Comparison of ENCODE assay signal across 8 cellular contexts in the genomic region with DNA sequence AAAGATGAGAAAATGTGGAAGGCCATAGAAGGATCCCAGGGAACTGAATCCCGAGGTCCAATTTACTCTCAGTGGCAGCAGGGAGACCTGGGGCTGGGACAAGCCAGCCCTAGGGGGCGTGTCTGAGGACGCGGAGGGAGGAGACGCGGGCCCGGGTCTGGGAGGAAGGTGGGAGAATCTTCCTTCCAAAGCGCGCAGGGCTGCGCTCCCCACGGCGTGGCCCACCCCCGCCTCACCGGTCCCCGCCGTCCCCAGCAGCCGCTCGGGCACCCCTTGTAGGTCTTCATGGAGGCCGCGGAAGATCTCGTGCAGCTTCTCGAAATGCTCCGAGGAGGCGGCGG. TPM values are rescaled to one million over a fixed set of nuclear protein-coding genes. Genes with fewer than 3 reads are reported as not detected.
A peak's percentile ranks its signal among the peaks of the same experiment; 100 is the strongest.
DNase-seq lines count a peak whose midpoint lies in the region; ATAC-seq, FAIRE-seq and TF ChIP-seq lines count a peak whose summit lies in the region.

No MANE protein-coding gene starts in this region.

- no peaks in the 10 kb centered on the region for H3K27me3 Mint-ChIP-seq in astrocyte (ENCODE audit: low read depth, unreplicated experiment)

- H3K4me2 ChIP-seq in astrocyte (ENCODE audit: low read length), result peak overlapping the region; percentile 95

- H3K4me3 Mint-ChIP-seq in astrocyte (ENCODE audit: unreplicated experiment), result peak overlapping the region; percentile 91

- H3K4me1 Mint-ChIP-seq in astrocyte (ENCODE audit: low read depth, unreplicated experiment), result peaks cover 13% of the 10 kb centered on the region

- DNase-seq in GM12891 (ENCODE audit: insufficient read length, low spot score), result peak; percentile 43
- DNase-seq in NCI-H1048 (lab: John Stamatoyannopoulos, UW), result peak; percentile 25
- peak; percentile 35 to 60 (median 47) for DNase-seq in T-helper 1 cell
- DNase-seq in astrocyte (ENCODE audit: low read depth), result peak; percentile 32
- peak; percentile 71 for DNase-seq in hepatic stellate cell (ENCODE audit: low spot score)
- DNase-seq in psoas muscle, result peak; percentile 75 to 83
- no peak for DNase-seq in cerebellar nuclear complex (lab: John Stamatoyannopoulos, UW)

- peaks cover 12% of the 10 kb centered on the region for H3K36me3 ChIP-seq in astrocyte (ENCODE audit: insufficient read depth, low read length)
- peaks cover 0 to 10% of the 10 kb centered on the region in 2 donors for H3K36me3 ChIP-seq in psoas muscle (ENCODE audit: insufficient read depth in 1 of 2, low read depth in 1 of 2)

- no peaks in the 10 kb centered on the region for H3K9me3 Mint-ChIP-seq in astrocyte (ENCODE audit: unreplicated experiment)

- H4K20me1 ChIP-seq in astrocyte (ENCODE audit: insufficient read depth, low read length), result peaks cover 60% of the 10 kb centered on the region

- H3K27me3 ChIP-seq in astrocyte (ENCODE audit: insufficient read depth, low read length) (no peaks in the 10 kb centered on the region), psoas muscle (ENCODE audit: insufficient read depth in 3 of 3, low read length in 2 of 3) (no peaks in the 10 kb centered on the region)

- H3K4me1 ChIP-seq in astrocyte (ENCODE audit: insufficient read depth, low read length) (peaks cover 17% of the 10 kb centered on the region), psoas muscle (peaks cover 31% of the 10 kb centered on the region)

- peaks cover 70% of the 10 kb centered on the region for H3K79me2 ChIP-seq in astrocyte (ENCODE audit: insufficient read depth, low read length)

- FAIRE-seq in GM12891 (lab: Jason Lieb, UNC), result peak; percentile 70
- FAIRE-seq in astrocyte (lab: Jason Lieb, UNC), result no peak

- peak overlapping the region; percentile 97 for H3K9ac ChIP-seq in astrocyte (ENCODE audit: low read length)

- H3K27ac ChIP-seq in astrocyte (ENCODE audit: low read depth, low read length), result peak overlapping the region; percentile 99
- peak overlapping the region; percentile 99 for H3K27ac ChIP-seq in psoas muscle

- no peak for TF ChIP-seq POLR2A in GM12891 (IDR thresholded peaks at IDR 0.05; ENCODE audit: low read depth, low read length)

- H3K36me3 Mint-ChIP-seq in astrocyte (ENCODE audit: low read depth, unreplicated experiment), result peaks cover 1% of the 10 kb centered on the region

- WGBS in psoas muscle, 3 donors, result 0 to 2% (median 0%) methylated on average over 7 to 25 of the region's 25 CpGs

- peak overlapping the region; percentile 93 for H3K4me3 ChIP-seq in astrocyte (ENCODE audit: insufficient read depth, low read depth, low read length)
- H3K4me3 ChIP-seq in psoas muscle, result peak overlapping the region; percentile 97

- H3K9me3 ChIP-seq in astrocyte (ENCODE audit: insufficient read depth, low read depth, low read length) (no peaks in the 10 kb centered on the region), psoas muscle (no peaks in the 10 kb centered on the region)

- H2AFZ ChIP-seq in astrocyte (ENCODE audit: low read depth, low read length), result peak overlapping the region; percentile 94

- no peak for TF ChIP-seq CTCF in astrocyte (IDR thresholded peaks at IDR 0.05; ENCODE audit: insufficient read depth, low read depth, low read length)
- TF ChIP-seq CTCF in psoas muscle (IDR thresholded peaks at IDR 0.05), result peak; percentile 15

- peak overlapping the region; percentile 67 for H3K27ac Mint-ChIP-seq in astrocyte (ENCODE audit: unreplicated experiment)

- ATAC-seq in HG02642 (IDR thresholded peaks at IDR 0.05; ENCODE audit: poor library complexity, unreplicated experiment) (peak; percentile 63), psoas muscle (peak; percentile 79 to 83 (median 82))

- intact Hi-C loops in psoas muscle (cut with DNase I), result no loop called here

TF ChIP-seq in GM12891, 5 proteins besides CTCF, POLR2A, EP300 and RAD21:
- TF ChIP-seq POLR2AphosphoS5 (IDR thresholded peaks at IDR 0.05; ENCODE audit: low read depth, low read length) (no peak), TAF1 (IDR thresholded peaks at IDR 0.05; ENCODE audit: low read depth, low read length) (no peak), PAX5 (IDR thresholded peaks at IDR 0.05; ENCODE audit: insufficient read depth, low read length, severe bottlenecking) (no peak)

RNA-seq across cellular contexts. Expression of gene VTI1B, which starts 0.3 kb away (rescaled TPM):
- polyA plus RNA-seq in GM12891 (2012; ENCODE audit: low read depth, missing spikeins), result 62.5 TPM
- 82.7 and 92.0 TPM in 2 replicates for total RNA-seq in astrocyte
- 100 to 1,000 TPM in 1 of 4 donors, 10 to 100 TPM in 3; 86.9 to 110 (median 91.5) TPM for total RNA-seq in psoas muscle
- polyA plus RNA-seq in psoas muscle, result 10 to 100 TPM; 61.3 to 96.5 (median 72.1) TPM

RNA-seq across cellular contexts. Expression of gene RDH11, which starts 21.5 kb away (rescaled TPM):
- 31.8 TPM for polyA plus RNA-seq in GM12891 (2012; ENCODE audit: low read depth, missing spikeins)
- total RNA-seq in astrocyte, result 92.3 and 96.2 TPM in 2 replicates
- total RNA-seq in psoas muscle, result 10 to 100 TPM in 1 of 4 donors, 1 to 10 TPM in 3; 5.4 to 11.1 (median 7.9) TPM
- polyA plus RNA-seq in psoas muscle, result 10 to 100 TPM in 1 of 3 donors, 1 to 10 TPM in 2; 7.7 to 15.6 (median 9.4) TPM

RNA-seq across cellular contexts. Expression of gene RDH12, which starts 27.6 kb away (rescaled TPM):
- 0.27 TPM for polyA plus RNA-seq in GM12891 (2012; ENCODE audit: low read depth, missing spikeins)
- total RNA-seq in astrocyte (0.16 TPM in 1 of 2 replicates, not detected in the other), psoas muscle (not detected)
- polyA plus RNA-seq in psoas muscle, result under 1 TPM in 1 of 3 donors, not detected in 2; 0.03 TPM

RNA-seq across cellular contexts. Expression of gene ARG2, which starts 54.4 kb away (rescaled TPM):
- 1.5 TPM for polyA plus RNA-seq in GM12891 (2012; ENCODE audit: low read depth, missing spikeins)
- total RNA-seq in astrocyte, result 8.9 and 11.6 TPM in 2 replicates
- total RNA-seq in psoas muscle, result 10 to 100 TPM in 2 of 4 donors, 1 to 10 TPM in 2; 1.3 to 19.3 (median 8.0) TPM
- 100 to 1,000 TPM in 1 of 3 donors, 10 to 100 TPM in 1, 1 to 10 TPM in 1; 9.2 to 133 (median 32.6) TPM for polyA plus RNA-seq in psoas muscle

Comparison
In these comparisons a context has a peak if more than half of its experiments do, and no peak if none do; other contexts are left out.
1. DNase-seq: peak in GM12891 (single experiment), NCI-H1048 (single experiment), T-helper 1 cell (5 of 5), astrocyte (single experiment), hepatic stellate cell (single experiment) and psoas muscle (2 of 2); none in cerebellar nuclear complex (0 of 2).